ENCODE assay signal across 35 cellular contexts in genomic region chr6:7334685-7335084, GRCh38. TPM values are rescaled to one million over a fixed set of nuclear protein-coding genes. Genes with fewer than 3 reads are reported as not detected.
"Had no signal": no experiment of that assay in that cellular context is flagged by ENCODE, and none has a peak within 500 bp of the region (broad histone marks: within the 10 kb centered on the region; RNA-seq: fewer than 3 reads in every experiment).

No MANE protein-coding gene starts in this region.

- H3K4me1 ChIP-seq: adrenal gland, ascending aorta, body of pancreas, breast epithelium had no signal

- DNase-seq: activated effector memory CD4-positive, alpha-beta T cell treated with anti-CD3 and anti-CD28 coated beads, Interleukin-2, amount 50 U/mL, for 16 hours; activated effector memory CD4-positive, alpha-beta T cell treated with Interleukin-2 at 50 U/mL for 16 hours; activated gamma-delta T cell; activated gamma-delta T cell treated with Interleukin-2 at 50 U/mL for 16 hours; activated naive CD4-positive, alpha-beta T cell; activated naive CD4-positive, alpha-beta T cell treated with anti-CD3 and anti-CD28 coated beads for 36 hours; activated naive CD4-positive, alpha-beta T cell treated with anti-CD3 and anti-CD28 coated beads, Interleukin-2, amount 10 ng/mL, durations not matched to agents 7 days and 5 days; activated naive CD4-positive, alpha-beta T cell treated with anti-CD3 and anti-CD28 coated beads, Interleukin-2, amount 50 U/mL, for 16 hours; activated naive CD4-positive, alpha-beta T cell treated with Interleukin-2 at 50 U/mL for 16 hours; activated naive CD8-positive, alpha-beta T cell treated with anti-CD3 and anti-CD28 coated beads for 36 hours; activated naive CD8-positive, alpha-beta T cell treated with anti-CD3 and anti-CD28 coated beads, Interleukin-2, amount 10 ng/mL, durations not matched to agents 7 days and 5 days; activated naive CD8-positive, alpha-beta T cell treated with anti-CD3 and anti-CD28 coated beads, Interleukin-2, amount 50 U/mL, for 24 hours; activated T-cell treated with anti-CD3 and anti-CD28 coated beads, Interleukin-2, amount 50 U/mL, for 1 hour; activated T-cell treated with anti-CD3 and anti-CD28 coated beads, Interleukin-2, amount 50 U/mL, for 24 hours; activated T-cell treated with anti-CD3 and anti-CD28 coated beads, Interleukin-2, amount 50 U/mL, for 4 hours; activated T-cell treated with anti-CD3 and anti-CD28 coated beads, Interleukin-2, amount 50 U/mL, for 48 hours; activated T-cell treated with anti-CD3 and anti-CD28 coated beads, Interleukin-2, amount 50 U/mL, for 72 hours; adrenal gland; amniotic stem cell; amygdala; anterior cingulate cortex; aorta; body of pancreas; brain microvascular endothelial cell; caudate nucleus; central memory CD4-positive, alpha-beta T cell; cerebellar nuclear complex had no signal

- H3K27me3 ChIP-seq: ascending aorta, body of pancreas, brain microvascular endothelial cell, breast epithelium, cardiac muscle cell had no signal

- ATAC-seq: activated naive CD8-positive, alpha-beta T cell treated with anti-CD3 and anti-CD28 coated beads, Interleukin-2, amount 50 U/mL, for 24 hours; activated T-cell treated with anti-CD3 and anti-CD28 coated beads, Interleukin-2, amount 50 U/mL, for 4 hours; body of pancreas had no signal

- H3K36me3 ChIP-seq: adrenal gland, ascending aorta, brain microvascular endothelial cell, breast epithelium, cardiac muscle cell had no signal

- H3K27ac ChIP-seq: adrenal gland, ascending aorta, body of pancreas, brain microvascular endothelial cell, breast epithelium, cardiac muscle cell had no signal

- H3K4me3 ChIP-seq: adrenal gland, ascending aorta, body of pancreas, breast epithelium, cardiac muscle cell had no signal

- FAIRE-seq: astrocyte, bronchial epithelial cell had no signal

- H3K9me3 ChIP-seq: adrenal gland, ascending aorta, body of pancreas, breast epithelium had no signal

RNA-seq across cellular contexts. Expression of gene CAGE1, which starts 54.9 kb away (rescaled TPM):
- total RNA-seq: aorta, ascending aorta, breast epithelium, bronchial epithelial cell, cardiac septum, chondrocyte had no signal
- polyA plus RNA-seq: adipose tissue, adrenal gland, aorta had no signal
